Comparison of ENCODE assay signal across 37 cellular contexts in the genomic region with DNA sequence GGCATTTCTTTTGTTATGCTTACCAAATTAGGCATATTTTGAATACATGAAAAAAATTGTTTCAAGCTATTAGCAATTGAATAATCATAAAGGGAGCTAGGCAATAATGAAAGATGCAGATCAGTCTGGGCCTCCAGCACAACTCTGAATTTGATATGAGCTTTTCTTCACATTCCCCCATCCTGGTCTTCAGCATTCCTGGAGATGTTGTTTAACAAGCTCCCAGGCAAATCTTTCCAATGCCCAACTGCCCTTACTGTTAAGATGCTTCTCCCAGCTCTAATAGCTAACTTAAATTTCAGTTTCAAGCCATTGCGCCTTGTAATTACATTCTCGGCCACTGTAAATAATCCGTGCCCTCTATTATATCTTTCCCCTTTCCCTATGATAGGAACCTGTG. TPM values are rescaled to one million over a fixed set of nuclear protein-coding genes. Genes with fewer than 3 reads are reported as not detected.
"Had no signal": no experiment of that assay in that cellular context is flagged by ENCODE, and none has a peak within 500 bp of the region (broad histone marks: within the 10 kb centered on the region; RNA-seq: fewer than 3 reads in every experiment).

No MANE protein-coding gene starts in this region.

- H3K4me3 Mint-ChIP-seq: activated B cell treated with CpG ODN at 0.5 μM for 24 hours; activated CD4-positive, alpha-beta memory T cell treated with anti-CD3 and anti-CD28 coated beads for 36 hours; activated CD4-positive, alpha-beta T cell treated with anti-CD3 and anti-CD28 coated beads, Interleukin-2, amount 10 ng/mL, durations not matched to agents 24 days and 14 days; activated CD8-positive, alpha-beta T cell treated with anti-CD3 and anti-CD28 coated beads for 36 hours; activated naive CD4-positive, alpha-beta T cell treated with anti-CD3 and anti-CD28 coated beads for 36 hours; activated naive CD8-positive, alpha-beta T cell treated with anti-CD3 and anti-CD28 coated beads for 36 hours; activated T-cell treated with anti-CD3 and anti-CD28 coated beads, Interleukin-2, amount 50 U/mL, for 4 hours; activated T-cell treated with anti-CD3 and anti-CD28 coated beads, Interleukin-2, amount 50 U/mL, for 72 hours; activated T-helper 1 cell treated with anti-CD3 and anti-CD28 coated beads, Interleukin-12 subunit alpha, Interleukin-12 subunit beta, Interleukin-2, Interleukin-4 antibody, amounts not matched to agents 30 ng/mL and 10 ng/mL and 1 ng/mL, durations not matched to agents 14 hours and 24 hours and 36 hours; activated T-helper 17 cell treated with anti-CD3 and anti-CD28 coated beads, Interleukin-2, amount 50 U/mL, for 72 hours; T-helper 1 cell treated with Interleukin-12 subunit alpha and Interleukin-12 subunit beta and Interleukin-4 antibody, amounts not matched to agents 30 μg/mL and 1 μg/mL, for 36 hours; T-helper 2 cell treated with Interferon-gamma antibody and Interleukin-4, amounts not matched to agents 5 μg/mL and 100 μg/mL, for 36 hours had no signal

- FAIRE-seq: TTC549 had no signal

- H3K9me3 ChIP-seq: adrenal gland, body of pancreas, breast epithelium had no signal

- H3K27ac ChIP-seq: adrenal gland, body of pancreas, brain microvascular endothelial cell, breast epithelium, VCaP had no signal

- ATAC-seq: activated CD8-positive, alpha-beta T cell treated with anti-CD3 and anti-CD28 coated beads for 36 hours; activated naive CD4-positive, alpha-beta T cell treated with anti-CD3 and anti-CD28 coated beads, Interleukin-2, amount 50 U/mL, for 72 hours; activated T-cell treated with anti-CD3 and anti-CD28 coated beads, Interleukin-2, amount 50 U/mL, for 4 hours; activated T-cell treated with anti-CD3 and anti-CD28 coated beads, Interleukin-2, amount 50 U/mL, for 72 hours; activated T-helper 17 cell treated with anti-CD3 and anti-CD28 coated beads, Interleukin-2, amount 50 U/mL, for 72 hours; body of pancreas had no signal

- H3K27me3 ChIP-seq: body of pancreas, brain microvascular endothelial cell had no signal

- H3K36me3 Mint-ChIP-seq: activated CD4-positive, alpha-beta memory T cell treated with anti-CD3 and anti-CD28 coated beads for 36 hours; activated naive CD4-positive, alpha-beta T cell treated with anti-CD3 and anti-CD28 coated beads, Interleukin-2, amount 50 U/mL, for 72 hours; activated naive CD8-positive, alpha-beta T cell treated with anti-CD3 and anti-CD28 coated beads for 36 hours had no signal

- H3K4me1 ChIP-seq: adrenal gland, body of pancreas, breast epithelium had no signal

- H3K27ac Mint-ChIP-seq: activated B cell treated with CpG ODN at 0.5 μM for 24 hours; activated CD4-positive, alpha-beta memory T cell treated with anti-CD3 and anti-CD28 coated beads for 36 hours; activated CD4-positive, alpha-beta T cell treated with anti-CD3 and anti-CD28 coated beads, Interleukin-2, amount 10 ng/mL, durations not matched to agents 24 days and 14 days; activated CD8-positive, alpha-beta T cell treated with anti-CD3 and anti-CD28 coated beads for 36 hours; activated naive CD4-positive, alpha-beta T cell treated with anti-CD3 and anti-CD28 coated beads for 36 hours; activated naive CD8-positive, alpha-beta T cell treated with anti-CD3 and anti-CD28 coated beads for 36 hours; activated T-cell treated with anti-CD3 and anti-CD28 coated beads, Interleukin-2, amount 50 U/mL, for 72 hours; activated T-helper 1 cell treated with anti-CD3 and anti-CD28 coated beads, Interleukin-12 subunit alpha, Interleukin-12 subunit beta, Interleukin-2, Interleukin-4 antibody, amounts not matched to agents 30 ng/mL and 10 ng/mL and 1 ng/mL, durations not matched to agents 14 hours and 24 hours and 36 hours; activated T-helper 17 cell treated with anti-CD3 and anti-CD28 coated beads, Interleukin-2, amount 50 U/mL, for 72 hours; T-helper 1 cell treated with Interleukin-12 subunit alpha and Interleukin-12 subunit beta and Interleukin-4 antibody, amounts not matched to agents 30 μg/mL and 1 μg/mL, for 36 hours; T-helper 2 cell treated with Interferon-gamma antibody and Interleukin-4, amounts not matched to agents 5 μg/mL and 100 μg/mL, for 36 hours had no signal

- H3K9me3 Mint-ChIP-seq: activated B cell treated with CpG ODN at 0.5 μM for 24 hours; activated CD4-positive, alpha-beta memory T cell treated with anti-CD3 and anti-CD28 coated beads for 36 hours; activated CD4-positive, alpha-beta T cell treated with anti-CD3 and anti-CD28 coated beads, Interleukin-2, amount 10 ng/mL, durations not matched to agents 24 days and 14 days; activated CD8-positive, alpha-beta T cell treated with anti-CD3 and anti-CD28 coated beads for 36 hours; activated naive CD4-positive, alpha-beta T cell treated with anti-CD3 and anti-CD28 coated beads for 36 hours; activated naive CD4-positive, alpha-beta T cell treated with anti-CD3 and anti-CD28 coated beads, Interleukin-2, amount 50 U/mL, for 72 hours; activated naive CD8-positive, alpha-beta T cell treated with anti-CD3 and anti-CD28 coated beads for 36 hours; activated T-cell treated with anti-CD3 and anti-CD28 coated beads, Interleukin-2, amount 50 U/mL, for 4 hours; activated T-helper 1 cell treated with anti-CD3 and anti-CD28 coated beads, Interleukin-12 subunit alpha, Interleukin-12 subunit beta, Interleukin-2, Interleukin-4 antibody, amounts not matched to agents 30 ng/mL and 10 ng/mL and 1 ng/mL, durations not matched to agents 14 hours and 24 hours and 36 hours; activated T-helper 17 cell treated with anti-CD3 and anti-CD28 coated beads, Interleukin-2, amount 50 U/mL, for 72 hours; T-helper 1 cell treated with Interleukin-12 subunit alpha and Interleukin-12 subunit beta and Interleukin-4 antibody, amounts not matched to agents 30 μg/mL and 1 μg/mL, for 36 hours; T-helper 2 cell treated with Interferon-gamma antibody and Interleukin-4, amounts not matched to agents 5 μg/mL and 100 μg/mL, for 36 hours had no signal

- DNase-seq: activated B cell treated with CpG ODN at 0.5 μM for 24 hours; activated CD4-positive, alpha-beta memory T cell treated with anti-CD3 and anti-CD28 coated beads for 36 hours; activated CD4-positive, alpha-beta T cell treated with anti-CD3 and anti-CD28 coated beads for 4 hours; activated CD4-positive, alpha-beta T cell treated with anti-CD3 and anti-CD28 coated beads, Interleukin-2, amount 10 ng/mL, durations not matched to agents 24 days and 14 days; activated CD4-positive, alpha-beta T cell treated with anti-CD3 and anti-CD28 coated beads, Interleukin-2, amount 50 U/mL, for 1 hour; activated CD4-positive, alpha-beta T cell treated with anti-CD3 and anti-CD28 coated beads, Interleukin-2, amount 50 U/mL, for 4 hours; activated CD4-positive, CD25-positive, alpha-beta regulatory T cell treated with anti-CD3 and anti-CD28 coated beads, Interleukin-2, amount 50 U/mL, for 72 hours; activated CD8-positive, alpha-beta memory T cell treated with anti-CD3 and anti-CD28 coated beads, Interleukin-2, amount 50 U/mL, for 4 hours; activated CD8-positive, alpha-beta T cell treated with anti-CD3 and anti-CD28 coated beads for 36 hours; activated effector memory CD4-positive, alpha-beta T cell treated with anti-CD3 and anti-CD28 coated beads, Interleukin-2, amount 50 U/mL, for 16 hours; activated gamma-delta T cell treated with Interleukin-2 at 50 U/mL for 16 hours; activated naive CD4-positive, alpha-beta T cell; activated naive CD4-positive, alpha-beta T cell treated with anti-CD3 and anti-CD28 coated beads for 36 hours; activated naive CD4-positive, alpha-beta T cell treated with anti-CD3 and anti-CD28 coated beads, Interleukin-2, amount 50 U/mL, for 16 hours; activated naive CD8-positive, alpha-beta T cell treated with anti-CD3 and anti-CD28 coated beads for 36 hours; activated T-cell treated with anti-CD3 and anti-CD28 coated beads for 4 hours; activated T-cell treated with anti-CD3 and anti-CD28 coated beads, Interleukin-2, amount 50 U/mL, for 1 hour; activated T-cell treated with anti-CD3 and anti-CD28 coated beads, Interleukin-2, amount 50 U/mL, for 4 hours; activated T-cell treated with anti-CD3 and anti-CD28 coated beads, Interleukin-2, amount 50 U/mL, for 72 hours; adrenal gland; amniotic stem cell; aorta; body of pancreas; brain microvascular endothelial cell; central memory CD4-positive, alpha-beta T cell; T-helper 1 cell; T-helper 2 cell; T-helper 9 cell had no signal

- H3K4me1 Mint-ChIP-seq: activated B cell treated with CpG ODN at 0.5 μM for 24 hours; activated naive CD8-positive, alpha-beta T cell treated with anti-CD3 and anti-CD28 coated beads for 36 hours; activated T-helper 17 cell treated with anti-CD3 and anti-CD28 coated beads, Interleukin-2, amount 50 U/mL, for 72 hours had no signal

- H3K4me3 ChIP-seq: adrenal gland, body of pancreas, breast epithelium had no signal

- H3K27me3 Mint-ChIP-seq: activated B cell treated with CpG ODN at 0.5 μM for 24 hours; activated CD8-positive, alpha-beta T cell treated with anti-CD3 and anti-CD28 coated beads for 36 hours; activated naive CD8-positive, alpha-beta T cell treated with anti-CD3 and anti-CD28 coated beads for 36 hours had no signal

- H3K36me3 ChIP-seq: adrenal gland, brain microvascular endothelial cell, breast epithelium had no signal

RNA-seq across cellular contexts. Expression of a gene that starts 19.2 kb away (rescaled TPM):
- total RNA-seq: activated B cell treated with CpG ODN at 0.5 μM for 24 hours; activated CD8-positive, alpha-beta memory T cell treated with anti-CD3 and anti-CD28 coated beads for 36 hours had no signal
